ENCODE assay signal across 8 cellular contexts in the genomic region with DNA sequence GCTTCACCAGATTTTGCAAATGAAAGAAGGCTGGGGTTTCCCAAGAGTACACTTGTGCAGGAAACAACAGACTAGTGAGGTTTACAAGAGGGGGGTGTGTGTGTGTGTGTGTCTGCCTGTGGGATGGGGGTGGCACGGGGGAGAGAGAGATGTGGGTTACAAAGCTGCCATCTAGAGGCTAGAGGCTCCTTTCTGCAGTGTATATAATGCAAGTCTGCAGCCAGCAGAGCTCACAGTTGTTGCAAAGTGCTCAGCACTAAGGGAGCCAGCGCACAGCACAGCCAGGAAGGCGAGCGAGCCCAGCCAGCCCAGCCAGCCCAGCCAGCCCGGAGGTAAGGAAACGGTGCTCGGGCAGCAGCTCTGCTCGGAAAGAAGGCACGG.
DNase-seq lines count a peak whose midpoint lies in the region; ATAC-seq and TF ChIP-seq lines count a peak whose summit lies in the region.

A gene (plus strand): TSS at position 233 of the 381 bp plus-strand sequence. CDS start 10,641 bp downstream, outside the sequence.

- peak; percentile 59 for TF ChIP-seq CTCF in GM12875 (IDR thresholded peaks at IDR 0.05; ENCODE audit: borderline replicate concordance, insufficient read depth, low read depth, low read length)
- peak; percentile 17; the same call in 1 of the 2 replicates for TF ChIP-seq CTCF in WI38 (IDR thresholded peaks at IDR 0.05; ENCODE audit: low read depth, low read length)

- H3K4me3 ChIP-seq in GM12875 (ENCODE audit: low read depth, low read length) (peak within 1 kb of the TSS; percentile 55), WI38 (ENCODE audit: low read depth, low read length) (no peak within 1 kb of the TSS)

- ATAC-seq in HG02610 (IDR thresholded peaks at IDR 0.05; ENCODE audit: unreplicated experiment): peak; percentile 65

- DNase-seq in NCI-H1694 treated with DMSO at 0.1 percent for 48 hours (lab: John Stamatoyannopoulos, UW) (peak; percentile 92), kidney tubule cell (ENCODE audit: low spot score) (peak; percentile 84), AML-193 (lab: John Stamatoyannopoulos, UW) (no peak)
- DNase-seq in central memory CD4-positive, alpha-beta T cell: peak; percentile 86
- DNase-seq in stimulated activated CD4-positive, alpha-beta T cell treated with anti-CD3 and anti-CD28 coated beads, Interleukin-1b, Interleukin-23, amount 100 ng/mL, for 1 hour (ENCODE audit: low read depth in 2 of 2): peak; percentile 26 to 40

Comparison
In these comparisons a context has a peak if more than half of its experiments do, and no peak if none do; other contexts are left out.
1. DNase-seq: peak in NCI-H1694 treated with DMSO at 0.1 percent for 48 hours (single experiment), central memory CD4-positive, alpha-beta T cell (single experiment), kidney tubule cell (single experiment) and stimulated activated CD4-positive, alpha-beta T cell treated with anti-CD3 and anti-CD28 coated beads, Interleukin-1b, Interleukin-23, amount 100 ng/mL, for 1 hour (2 of 2); none in AML-193 (0 of 2).